Comparison of ENCODE assay signal across 21 cellular contexts in the genomic region with DNA sequence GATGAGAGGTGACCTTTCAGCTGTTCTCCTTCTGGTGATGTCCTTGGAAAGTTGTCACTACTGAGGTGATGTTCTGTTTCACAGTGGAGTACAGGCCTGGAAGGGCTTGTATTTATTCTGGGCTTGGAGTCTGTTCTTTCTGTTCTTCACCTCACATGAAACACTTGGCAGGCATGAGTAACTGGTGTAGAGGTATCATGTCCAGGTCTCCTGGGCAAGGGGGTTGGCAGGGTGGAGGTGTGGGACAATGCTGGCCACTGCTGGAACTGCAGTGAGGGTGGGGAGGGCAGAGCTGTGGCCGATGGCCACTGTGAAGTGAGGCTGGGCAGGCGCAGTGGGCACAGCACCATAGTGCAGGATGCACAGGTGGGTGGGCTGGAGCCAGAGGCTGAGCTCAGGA. TPM values are rescaled to one million over a fixed set of nuclear protein-coding genes. Genes with fewer than 3 reads are reported as not detected.
DNase-seq lines count a peak whose midpoint lies in the region; ATAC-seq and TF ChIP-seq lines count a peak whose summit lies in the region.
"Had no signal": no experiment of that assay in that cellular context is flagged by ENCODE, and none has a peak within 500 bp of the region (broad histone marks: within the 10 kb centered on the region; RNA-seq: fewer than 3 reads in every experiment).

No MANE protein-coding gene starts in this region.

- no peaks in the 10 kb centered on the region for H3K9me3 Mint-ChIP-seq in activated naive CD4-positive, alpha-beta T cell treated with anti-CD3 and anti-CD28 coated beads, Interleukin-2, amount 50 U/mL, for 24 hours
- H3K9me3 Mint-ChIP-seq in activated naive CD4-positive, alpha-beta T cell treated with anti-CD3 and anti-CD28 coated beads, Interleukin-2, amount 50 U/mL, for 72 hours, result no peaks in the 10 kb centered on the region
- H3K9me3 Mint-ChIP-seq in naive thymus-derived CD4-positive, alpha-beta T cell, result no peaks in the 10 kb centered on the region
- H3K9me3 Mint-ChIP-seq: CD8-positive, alpha-beta T cell; H9 had no signal

- H3K4me2 ChIP-seq in HCT116 (ENCODE audit: low read length) (no peak overlapping the region), smooth muscle cell (no peak overlapping the region)

- TF ChIP-seq POLR2A in HCT116 (IDR thresholded peaks at IDR 0.05; ENCODE audit: borderline replicate concordance, extremely low read depth, insufficient read depth, insufficient read length) (no peak), gastrocnemius medialis (IDR thresholded peaks at IDR 0.05) (no peak)

- no peaks in the 10 kb centered on the region for H3F3A ChIP-seq in smooth muscle cell (ENCODE audit: low read depth)

- no peak overlapping the region for H3K9ac ChIP-seq in HCT116 (ENCODE audit: low read length)
- H3K9ac ChIP-seq in smooth muscle cell (ENCODE audit: low read depth), result no peak overlapping the region

- H3K27ac ChIP-seq in HCT116 (ENCODE audit: low read depth, low read length) (no peak overlapping the region), left ventricle myocardium inferior (replicated peaks) (peak overlapping the region; percentile 53), gastrocnemius medialis (no peak overlapping the region), smooth muscle cell (ENCODE audit: low read depth) (no peak overlapping the region)
- H3K27ac ChIP-seq in naive thymus-derived CD4-positive, alpha-beta T cell (ENCODE audit: low read depth, low read length), result no peak overlapping the region
- H3K27ac ChIP-seq: HL-60 had no signal

- CTCF ChIA-PET in HCT116 (lab: Charles Lee), result no interaction called here
- CTCF ChIA-PET in naive thymus-derived CD4-positive, alpha-beta T cell (lab: Charles Lee), result no interaction called here

- RAD21 ChIA-PET in HCT116 (lab: Charles Lee; ENCODE audit: low non-redundant PET in 1 of 2, low total read pairs in 2 of 2, uncharacterized antibody in 2 of 2, unreplicated experiment in 2 of 2), result no interaction called here

- H3K4me3 Mint-ChIP-seq in activated naive CD4-positive, alpha-beta T cell treated with anti-CD3 and anti-CD28 coated beads, Interleukin-2, amount 50 U/mL, for 24 hours, result no peak overlapping the region
- H3K4me3 Mint-ChIP-seq in naive thymus-derived CD4-positive, alpha-beta T cell, result no peak overlapping the region
- H3K4me3 Mint-ChIP-seq: CD8-positive, alpha-beta T cell; H9 had no signal

- TF ChIP-seq CTCF in HCT116 (IDR thresholded peaks at IDR 0.05 in 2 of 3, conservative IDR thresholded peaks at IDR 0.05 in 1 of 3; ENCODE audit: borderline replicate concordance in 1 of 3, insufficient read depth in 1 of 3, low read depth in 2 of 3, low read length in 2 of 3) (no peak), left ventricle myocardium inferior (IDR thresholded peaks at IDR 0.05; ENCODE audit: borderline replicate concordance) (peak; percentile 29), gastrocnemius medialis (IDR thresholded peaks at IDR 0.05 in 4 of 5, conservative IDR thresholded peaks at IDR 0.05 in 1 of 5) (no peak), smooth muscle cell (IDR thresholded peaks at IDR 0.05; ENCODE audit: borderline replicate concordance, insufficient read depth, poor library complexity, severe bottlenecking) (no peak)

- H3K9me2 ChIP-seq in HCT116 (ENCODE audit: insufficient read depth), result no peaks in the 10 kb centered on the region

- no TSS peak for BruUV-seq in HCT116 (replicated peaks; lab: Mats Ljungman, UMichigan)

- WGBS in smooth muscle cell (ENCODE audit: low lambda C conversion rate), result 89% methylated on average over 2 of the region's 2 CpGs

- no peaks in the 10 kb centered on the region for H3K27me3 Mint-ChIP-seq in activated naive CD4-positive, alpha-beta T cell treated with anti-CD3 and anti-CD28 coated beads, Interleukin-2, amount 50 U/mL, for 24 hours
- no peaks in the 10 kb centered on the region for H3K27me3 Mint-ChIP-seq in naive thymus-derived CD4-positive, alpha-beta T cell

- H3K4me3 ChIP-seq in HCT116 (replicated peaks in 1 of 2; ENCODE audit: low read depth in 1 of 2, low read length in 2 of 2), result no peak overlapping the region
- no peak overlapping the region for H3K4me3 ChIP-seq in left ventricle myocardium inferior
- no peak overlapping the region for H3K4me3 ChIP-seq in gastrocnemius medialis
- no peak overlapping the region for H3K4me3 ChIP-seq in naive thymus-derived CD4-positive, alpha-beta T cell (ENCODE audit: low read length)
- no peak overlapping the region for H3K4me3 ChIP-seq in smooth muscle cell

- in situ Hi-C loops in gastrocnemius medialis (cut with MboI; ENCODE audit: low sequenced_read_pairs in 4 of 4), result no loop called here

- no peak overlapping the region for H2AFZ ChIP-seq in HCT116 (ENCODE audit: low read depth, low read length, poor library complexity, severe bottlenecking)
- H2AFZ ChIP-seq in smooth muscle cell (ENCODE audit: low read depth), result no peak overlapping the region

- H3K36me3 ChIP-seq in HCT116 (ENCODE audit: control insufficient read depth in 1 of 2, insufficient read depth in 2 of 2, low read length in 2 of 2) (peaks cover 21 to 32% of the 10 kb centered on the region in 2 experiments), left ventricle myocardium inferior (peaks cover 48% of the 10 kb centered on the region), gastrocnemius medialis (peaks cover 0 to 23% of the 10 kb centered on the region in 2 donors), smooth muscle cell (ENCODE audit: low read depth) (no peaks in the 10 kb centered on the region)
- H3K36me3 ChIP-seq in naive thymus-derived CD4-positive, alpha-beta T cell (ENCODE audit: control insufficient read depth in 2 of 3, insufficient read depth in 3 of 3, low read length in 3 of 3), result peaks cover 3 to 57% (median 16%) of the 10 kb centered on the region in 3 experiments
- H3K36me3 ChIP-seq: BE2C had no signal

- intact Hi-C loops in HCT116 (cut with micrococcal nuclease) (no loop called here), left ventricle myocardium inferior (cut with micrococcal nuclease) (no loop called here), gastrocnemius medialis (cut with DNase I; ENCODE audit: low total_unique reads) (no loop called here)
- intact Hi-C loops in naive thymus-derived CD4-positive, alpha-beta T cell (cut with micrococcal nuclease), result no loop called here

- H3K4me1 ChIP-seq in HCT116 (ENCODE audit: control insufficient read depth in 1 of 2, insufficient read depth in 2 of 2, low read length in 2 of 2) (no peaks in the 10 kb centered on the region), left ventricle myocardium inferior (peaks cover 11% of the 10 kb centered on the region), gastrocnemius medialis (no peaks in the 10 kb centered on the region), smooth muscle cell (ENCODE audit: low read depth) (no peaks in the 10 kb centered on the region)
- no peaks in the 10 kb centered on the region for H3K4me1 ChIP-seq in naive thymus-derived CD4-positive, alpha-beta T cell (ENCODE audit: control insufficient read depth in 2 of 2, insufficient read depth in 2 of 2, low read length in 2 of 2)
- H3K4me1 ChIP-seq: BE2C had no signal

- no peak for TF ChIP-seq RAD21 in HCT116 (IDR thresholded peaks at IDR 0.05; ENCODE audit: low read depth)

- H3K9me3 ChIP-seq in HCT116 (ENCODE audit: control insufficient read depth in 1 of 2, insufficient read depth in 1 of 2, low read depth in 1 of 2, low read length in 2 of 2) (no peaks in the 10 kb centered on the region), left ventricle myocardium inferior (replicated peaks) (no peaks in the 10 kb centered on the region), gastrocnemius medialis (no peaks in the 10 kb centered on the region), smooth muscle cell (replicated peaks; ENCODE audit: low read depth) (no peaks in the 10 kb centered on the region)
- no peaks in the 10 kb centered on the region for H3K9me3 ChIP-seq in naive thymus-derived CD4-positive, alpha-beta T cell (ENCODE audit: control insufficient read depth in 2 of 3, low read length in 3 of 3)
- H3K9me3 ChIP-seq: BE2C had no signal

- H3K27me3 ChIP-seq in HCT116 (ENCODE audit: insufficient read depth, low read length), result no peaks in the 10 kb centered on the region
- no peaks in the 10 kb centered on the region for H3K27me3 ChIP-seq in left ventricle myocardium inferior (ENCODE audit: low read depth)
- H3K27me3 ChIP-seq in gastrocnemius medialis, result no peaks in the 10 kb centered on the region
- no peaks in the 10 kb centered on the region for H3K27me3 ChIP-seq in naive thymus-derived CD4-positive, alpha-beta T cell (ENCODE audit: control insufficient read depth in 2 of 2, insufficient read depth in 2 of 2, low read length in 2 of 2)
- H3K27me3 ChIP-seq in smooth muscle cell (ENCODE audit: low read depth), result no peaks in the 10 kb centered on the region
- H3K27me3 ChIP-seq: BE2C had no signal

- peaks cover 57% of the 10 kb centered on the region for H3K79me2 ChIP-seq in HCT116 (ENCODE audit: insufficient read depth, low read length)
- peaks cover 28% of the 10 kb centered on the region for H3K79me2 ChIP-seq in smooth muscle cell (ENCODE audit: low read depth)

- peaks cover 16% of the 10 kb centered on the region for H3K36me3 Mint-ChIP-seq in activated naive CD4-positive, alpha-beta T cell treated with anti-CD3 and anti-CD28 coated beads, Interleukin-2, amount 50 U/mL, for 24 hours
- H3K36me3 Mint-ChIP-seq in activated naive CD4-positive, alpha-beta T cell treated with anti-CD3 and anti-CD28 coated beads, Interleukin-2, amount 50 U/mL, for 72 hours, result peaks cover 19 to 20% of the 10 kb centered on the region in 2 donors
- peaks cover 16 to 43% (median 21%) of the 10 kb centered on the region in 5 donors for H3K36me3 Mint-ChIP-seq in naive thymus-derived CD4-positive, alpha-beta T cell

- H4K20me1 ChIP-seq in HCT116 (ENCODE audit: insufficient read depth), result peaks cover 5% of the 10 kb centered on the region; the same call in 1 of the 2 replicates
- peaks cover 65% of the 10 kb centered on the region for H4K20me1 ChIP-seq in smooth muscle cell (ENCODE audit: low read depth)

- POLR2A ChIA-PET in HCT116 (lab: Charles Lee), result no interaction called here
- POLR2A ChIA-PET in naive thymus-derived CD4-positive, alpha-beta T cell (lab: Charles Lee), result no interaction called here

- peaks cover 27% of the 10 kb centered on the region for H3K4me1 Mint-ChIP-seq in activated naive CD4-positive, alpha-beta T cell treated with anti-CD3 and anti-CD28 coated beads, Interleukin-2, amount 50 U/mL, for 24 hours
- H3K4me1 Mint-ChIP-seq in naive thymus-derived CD4-positive, alpha-beta T cell, result peaks cover 2 to 35% (median 17%) of the 10 kb centered on the region in 7 donors
- H3K4me1 Mint-ChIP-seq: H9 had no signal

- no peak for ATAC-seq in activated naive CD4-positive, alpha-beta T cell treated with anti-CD3 and anti-CD28 coated beads, Interleukin-2, amount 50 U/mL, for 72 hours
- peak; percentile 62; the same call in 1 of the 2 replicates for ATAC-seq in HCT116
- ATAC-seq in gastrocnemius medialis, result peak; percentile 20 to 65
- ATAC-seq in naive thymus-derived CD4-positive, alpha-beta T cell, result no peak
- ATAC-seq: CD8-positive, alpha-beta T cell had no signal

- peak overlapping the region; percentile 35 for H3K27ac Mint-ChIP-seq in activated naive CD4-positive, alpha-beta T cell treated with anti-CD3 and anti-CD28 coated beads, Interleukin-2, amount 50 U/mL, for 24 hours
- H3K27ac Mint-ChIP-seq in activated naive CD4-positive, alpha-beta T cell treated with anti-CD3 and anti-CD28 coated beads, Interleukin-2, amount 50 U/mL, for 72 hours, result peak overlapping the region in 1 of 2 donors; percentile 5
- peak overlapping the region in 4 of 9 donors; percentile 15 to 59 (median 46) for H3K27ac Mint-ChIP-seq in naive thymus-derived CD4-positive, alpha-beta T cell
- H3K27ac Mint-ChIP-seq: CD8-positive, alpha-beta T cell had no signal

- no peak for DNase-seq in activated naive CD4-positive, alpha-beta T cell treated with anti-CD3 and anti-CD28 coated beads, Interleukin-2, amount 50 U/mL, for 72 hours (ENCODE audit: low spot score in 2 of 2)
- DNase-seq in HCT116 (ENCODE audit: low read depth, low spot score) (no peak), left ventricle myocardium inferior (no peak), gastrocnemius medialis (no peak), cerebellum (ENCODE audit: low spot score) (no peak), smooth muscle cell (lab: John Stamatoyannopoulos, UW; ENCODE audit: unreplicated experiment) (no peak)
- no peak for DNase-seq in naive thymus-derived CD4-positive, alpha-beta T cell
- DNase-seq: BE2C; Calu3; CD8-positive, alpha-beta T cell; DMS53; H9; IMR-90; NCI-H1417 treated with DMSO at 0.1 percent for 48 hours; NCI-H187 treated with DMSO at 0.1 percent for 48 hours; NCI-H226; NCI-H524; NCI-H82; RPMI8226 had no signal

RNA-seq across cellular contexts. Expression of a gene that starts 35.4 kb away (rescaled TPM):
- total RNA-seq in activated naive CD4-positive, alpha-beta T cell treated with anti-CD3 and anti-CD28 coated beads, Interleukin-2, amount 50 U/mL, for 72 hours, result 10 to 100 TPM; 49.1 to 81.2 TPM
- total RNA-seq in HCT116 (2021; ENCODE audit: unreplicated experiment) (94.8 TPM), left ventricle myocardium inferior (42.9 TPM), gastrocnemius medialis (100 to 1,000 TPM in 1 of 4 donors, 10 to 100 TPM in 3; 24.0 to 105 (median 68.3) TPM), cerebellum (90.0 TPM), smooth muscle cell (33.6 and 51.2 TPM in 2 replicates)
- 62.8 and 70.7 TPM in 2 replicates for polyA plus RNA-seq in HCT116 (2012)
- 10 to 100 TPM; 43.1 to 92.3 (median 55.8) TPM for total RNA-seq in naive thymus-derived CD4-positive, alpha-beta T cell
- 10 to 100 TPM; 64.4 to 66.6 TPM for polyA plus RNA-seq in naive thymus-derived CD4-positive, alpha-beta T cell
- 25.7 and 32.5 TPM in 2 replicates for polyA plus RNA-seq in smooth muscle cell

RNA-seq across cellular contexts. Expression of a gene that starts 47.3 kb away (rescaled TPM):
- total RNA-seq in activated naive CD4-positive, alpha-beta T cell treated with anti-CD3 and anti-CD28 coated beads, Interleukin-2, amount 50 U/mL, for 72 hours, result 10 to 100 TPM; 61.5 to 69.9 TPM
- total RNA-seq in HCT116 (2021; ENCODE audit: unreplicated experiment) (94.5 TPM), left ventricle myocardium inferior (90.5 TPM), gastrocnemius medialis (100 to 1,000 TPM; 147 to 172 (median 157) TPM), cerebellum (105 TPM), smooth muscle cell (113 and 117 TPM in 2 replicates)
- 58.2 and 68.1 TPM in 2 replicates for polyA plus RNA-seq in HCT116 (2012)
- 10 to 100 TPM; 50.5 to 82.9 (median 66.7) TPM for total RNA-seq in naive thymus-derived CD4-positive, alpha-beta T cell
- polyA plus RNA-seq in naive thymus-derived CD4-positive, alpha-beta T cell, result 10 to 100 TPM; 36.3 to 41.3 TPM
- polyA plus RNA-seq in smooth muscle cell, result 46.6 and 54.1 TPM in 2 replicates

Comparison
In these comparisons a context has a peak if more than half of its experiments do, and no peak if none do; other contexts are left out.
1. ATAC-seq: peak in HCT116 (single experiment) and gastrocnemius medialis (2 of 2); none in activated naive CD4-positive, alpha-beta T cell treated with anti-CD3 and anti-CD28 coated beads, Interleukin-2, amount 50 U/mL, for 72 hours (0 of 2) and naive thymus-derived CD4-positive, alpha-beta T cell (single experiment).